ENCODE assay signal across 1 cellular context in the genomic region with DNA sequence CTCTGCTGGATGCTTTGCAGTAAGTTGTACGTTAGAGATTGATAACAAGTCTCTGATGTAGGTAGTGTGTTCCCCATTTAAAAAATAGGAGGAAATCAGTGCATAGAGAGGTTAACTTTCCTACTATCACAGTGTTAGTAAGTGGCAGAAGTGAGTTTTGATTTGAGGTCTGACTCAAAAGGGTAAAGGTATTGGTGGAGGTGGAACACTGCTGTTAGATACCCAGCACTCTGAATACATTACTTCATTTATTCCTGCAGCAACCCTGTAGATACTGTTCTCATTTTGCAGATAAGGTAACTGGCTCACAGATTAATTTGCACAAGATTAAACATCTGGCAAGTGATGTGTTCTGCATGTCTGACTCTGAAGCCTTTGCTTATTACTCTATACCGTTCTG.
TF ChIP-seq lines count a peak whose summit lies in the region.

No MANE protein-coding gene starts in this region.

TF ChIP-seq in HEK293, 187 proteins besides CTCF, POLR2A, EP300 and RAD21 (continued from another document):
- TF ChIP-seq, protein P1, sequence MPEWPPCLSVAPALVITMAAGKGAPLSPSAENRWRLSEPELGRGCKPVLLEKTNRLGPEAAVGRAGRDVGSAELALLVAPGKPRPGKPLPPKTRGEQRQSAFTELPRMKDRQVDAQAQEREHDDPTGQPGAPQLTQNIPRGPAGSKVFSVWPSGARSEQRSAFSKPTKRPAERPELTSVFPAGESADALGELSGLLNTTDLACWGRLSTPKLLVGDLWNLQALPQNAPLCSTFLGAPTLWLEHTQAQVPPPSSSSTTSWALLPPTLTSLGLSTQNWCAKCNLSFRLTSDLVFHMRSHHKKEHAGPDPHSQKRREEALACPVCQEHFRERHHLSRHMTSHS (tag by site-specific recombination; IDR thresholded peaks at IDR 0.05) = no peak
- TF ChIP-seq ZFP69B (tag by site-specific recombination; IDR thresholded peaks at IDR 0.05) = no peak
- no peak for TF ChIP-seq SALL2 (tag by site-specific recombination; IDR thresholded peaks at IDR 0.05; ENCODE audit: borderline replicate concordance)
- TF ChIP-seq ZNF664 (tag by site-specific recombination; IDR thresholded peaks at IDR 0.05) = peak; percentile 70
- TF ChIP-seq, protein P2, sequence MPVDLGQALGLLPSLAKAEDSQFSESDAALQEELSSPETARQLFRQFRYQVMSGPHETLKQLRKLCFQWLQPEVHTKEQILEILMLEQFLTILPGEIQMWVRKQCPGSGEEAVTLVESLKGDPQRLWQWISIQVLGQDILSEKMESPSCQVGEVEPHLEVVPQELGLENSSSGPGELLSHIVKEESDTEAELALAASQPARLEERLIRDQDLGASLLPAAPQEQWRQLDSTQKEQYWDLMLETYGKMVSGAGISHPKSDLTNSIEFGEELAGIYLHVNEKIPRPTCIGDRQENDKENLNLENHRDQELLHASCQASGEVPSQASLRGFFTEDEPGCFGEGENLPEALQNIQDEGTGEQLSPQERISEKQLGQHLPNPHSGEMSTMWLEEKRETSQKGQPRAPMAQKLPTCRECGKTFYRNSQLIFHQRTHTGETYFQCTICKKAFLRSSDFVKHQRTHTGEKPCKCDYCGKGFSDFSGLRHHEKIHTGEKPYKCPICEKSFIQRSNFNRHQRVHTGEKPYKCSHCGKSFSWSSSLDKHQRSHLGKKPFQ (tag by site-specific recombination; IDR thresholded peaks at IDR 0.05) = no peak
- TF ChIP-seq ZNF366 (tag by site-specific recombination; conservative IDR thresholded peaks at IDR 0.05) = no peak
- no peak for TF ChIP-seq KLF1 (tag by site-specific recombination; IDR thresholded peaks at IDR 0.05)
- no peak for TF ChIP-seq YY1 (tag by site-specific recombination; IDR thresholded peaks at IDR 0.05)
- 0 out of 2 replicates have a peak, but pooled peaks have one; percentile 47 for TF ChIP-seq ZNF24 (tag by site-specific recombination; IDR thresholded peaks at IDR 0.05)
- no peak for TF ChIP-seq BCL11A (tag by site-specific recombination; IDR thresholded peaks at IDR 0.05; ENCODE audit: low read depth)
- TF ChIP-seq ZNF529 (tag by site-specific recombination; IDR thresholded peaks at IDR 0.05; ENCODE audit: insufficient replicate concordance) = no peak
- TF ChIP-seq, protein P3, sequence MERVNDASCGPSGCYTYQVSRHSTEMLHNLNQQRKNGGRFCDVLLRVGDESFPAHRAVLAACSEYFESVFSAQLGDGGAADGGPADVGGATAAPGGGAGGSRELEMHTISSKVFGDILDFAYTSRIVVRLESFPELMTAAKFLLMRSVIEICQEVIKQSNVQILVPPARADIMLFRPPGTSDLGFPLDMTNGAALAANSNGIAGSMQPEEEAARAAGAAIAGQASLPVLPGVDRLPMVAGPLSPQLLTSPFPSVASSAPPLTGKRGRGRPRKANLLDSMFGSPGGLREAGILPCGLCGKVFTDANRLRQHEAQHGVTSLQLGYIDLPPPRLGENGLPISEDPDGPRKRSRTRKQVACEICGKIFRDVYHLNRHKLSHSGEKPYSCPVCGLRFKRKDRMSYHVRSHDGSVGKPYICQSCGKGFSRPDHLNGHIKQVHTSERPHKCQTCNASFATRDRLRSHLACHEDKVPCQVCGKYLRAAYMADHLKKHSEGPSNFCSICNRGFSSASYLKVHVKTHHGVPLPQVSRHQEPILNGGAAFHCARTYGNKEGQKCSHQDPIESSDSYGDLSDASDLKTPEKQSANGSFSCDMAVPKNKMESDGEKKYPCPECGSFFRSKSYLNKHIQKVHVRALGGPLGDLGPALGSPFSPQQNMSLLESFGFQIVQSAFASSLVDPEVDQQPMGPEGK (tag by site-specific recombination; IDR thresholded peaks at IDR 0.05) = no peak
- no peak for TF ChIP-seq ZNF2 (tag by site-specific recombination; IDR thresholded peaks at IDR 0.05)
- no peak for TF ChIP-seq ZNF501 (tag by site-specific recombination; IDR thresholded peaks at IDR 0.05)
- no peak for TF ChIP-seq ZNF221 (tag by site-specific recombination; IDR thresholded peaks at IDR 0.05; ENCODE audit: borderline replicate concordance)
- no peak for TF ChIP-seq ZSCAN16 (tag by site-specific recombination; IDR thresholded peaks at IDR 0.05)
- TF ChIP-seq TRIM28 (IDR thresholded peaks at IDR 0.05; ENCODE audit: borderline replicate concordance, low read length) = peak; percentile 40; the same call in 1 of the 2 replicates
- TF ChIP-seq ZBTB17 (tag by site-specific recombination; IDR thresholded peaks at IDR 0.05) = peak; percentile 61; the same call in 1 of the 2 replicates
- peak; percentile 94 for TF ChIP-seq ZBTB20 (tag by site-specific recombination; IDR thresholded peaks at IDR 0.05)
- TF ChIP-seq, protein P4, sequence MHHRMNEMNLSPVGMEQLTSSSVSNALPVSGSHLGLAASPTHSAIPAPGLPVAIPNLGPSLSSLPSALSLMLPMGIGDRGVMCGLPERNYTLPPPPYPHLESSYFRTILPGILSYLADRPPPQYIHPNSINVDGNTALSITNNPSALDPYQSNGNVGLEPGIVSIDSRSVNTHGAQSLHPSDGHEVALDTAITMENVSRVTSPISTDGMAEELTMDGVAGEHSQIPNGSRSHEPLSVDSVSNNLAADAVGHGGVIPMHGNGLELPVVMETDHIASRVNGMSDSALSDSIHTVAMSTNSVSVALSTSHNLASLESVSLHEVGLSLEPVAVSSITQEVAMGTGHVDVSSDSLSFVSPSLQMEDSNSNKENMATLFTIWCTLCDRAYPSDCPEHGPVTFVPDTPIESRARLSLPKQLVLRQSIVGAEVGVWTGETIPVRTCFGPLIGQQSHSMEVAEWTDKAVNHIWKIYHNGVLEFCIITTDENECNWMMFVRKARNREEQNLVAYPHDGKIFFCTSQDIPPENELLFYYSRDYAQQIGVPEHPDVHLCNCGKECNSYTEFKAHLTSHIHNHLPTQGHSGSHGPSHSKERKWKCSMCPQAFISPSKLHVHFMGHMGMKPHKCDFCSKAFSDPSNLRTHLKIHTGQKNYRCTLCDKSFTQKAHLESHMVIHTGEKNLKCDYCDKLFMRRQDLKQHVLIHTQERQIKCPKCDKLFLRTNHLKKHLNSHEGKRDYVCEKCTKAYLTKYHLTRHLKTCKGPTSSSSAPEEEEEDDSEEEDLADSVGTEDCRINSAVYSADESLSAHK (tag by site-specific recombination; IDR thresholded peaks at IDR 0.05) = no peak
- no peak; the same call in 1 of the 2 replicates for TF ChIP-seq ZNF600 (tag by site-specific recombination; IDR thresholded peaks at IDR 0.05)
- TF ChIP-seq PRDM1 (tag by site-specific recombination; IDR thresholded peaks at IDR 0.05) = peak; percentile 75
- no peak for TF ChIP-seq GLIS1 (tag by site-specific recombination; IDR thresholded peaks at IDR 0.05)
- TF ChIP-seq ZNF146 (tag by site-specific recombination; IDR thresholded peaks at IDR 0.05) = no peak
